12 cellular contexts compared by ENCODE assay signal in genomic region chr9:84990850-84991505, GRCh38.
"Had no signal": no experiment of that assay in that cellular context is flagged by ENCODE, and none has a peak within 500 bp of the region (broad histone marks: within the 10 kb centered on the region; RNA-seq: fewer than 3 reads in every experiment).

No MANE protein-coding gene starts in this region.

- H3K27me3 ChIP-seq: adrenal gland, ovary, right lobe of liver had no signal

- H3K36me3 ChIP-seq: adrenal gland, esophagus muscularis mucosa, ovary, right lobe of liver had no signal

- H3K4me1 ChIP-seq: adrenal gland, esophagus muscularis mucosa, right lobe of liver had no signal

- H3K9me3 Mint-ChIP-seq: activated CD4-positive, alpha-beta memory T cell treated with anti-CD3 and anti-CD28 coated beads, Interleukin-2, amount 10 ng/mL, durations not matched to agents 7 days and 5 days; activated T-cell treated with anti-CD3 and anti-CD28 coated beads, Interleukin-2, amount 50 U/mL, for 4 hours; natural killer cell treated with Interleukin-12 subunit alpha and Interleukin-12 subunit beta and Interleukin-15 and Interleukin-18, amount 100 ng/mL, for 72 hours had no signal

- H3K4me3 Mint-ChIP-seq: activated CD4-positive, alpha-beta memory T cell treated with anti-CD3 and anti-CD28 coated beads, Interleukin-2, amount 10 ng/mL, durations not matched to agents 7 days and 5 days; activated T-cell treated with anti-CD3 and anti-CD28 coated beads, Interleukin-2, amount 50 U/mL, for 4 hours; natural killer cell treated with Interleukin-12 subunit alpha and Interleukin-12 subunit beta and Interleukin-15 and Interleukin-18, amount 100 ng/mL, for 72 hours; stimulated activated naive CD8-positive, alpha-beta T cell treated with anti-CD3 and anti-CD28 coated beads, Interleukin-15, amount 100 ng/mL, for 72 hours; T-helper 17 cell had no signal

- H3K4me1 Mint-ChIP-seq: activated CD4-positive, alpha-beta memory T cell treated with anti-CD3 and anti-CD28 coated beads, Interleukin-2, amount 10 ng/mL, durations not matched to agents 7 days and 5 days; stimulated activated naive CD8-positive, alpha-beta T cell treated with anti-CD3 and anti-CD28 coated beads, Interleukin-15, amount 100 ng/mL, for 72 hours; T-helper 17 cell had no signal

- H3K36me3 Mint-ChIP-seq: natural killer cell treated with Interleukin-12 subunit alpha and Interleukin-12 subunit beta and Interleukin-15 and Interleukin-18, amount 100 ng/mL, for 72 hours had no signal

- H3K27ac ChIP-seq: adrenal gland, esophagus muscularis mucosa, ovary, right lobe of liver had no signal

- ATAC-seq: activated T-cell treated with anti-CD3 and anti-CD28 coated beads, Interleukin-2, amount 50 U/mL, for 4 hours; natural killer cell treated with Interleukin-12 subunit alpha and Interleukin-12 subunit beta and Interleukin-15 and Interleukin-18, amount 100 ng/mL, for 72 hours; right lobe of liver; stimulated activated naive CD8-positive, alpha-beta T cell treated with anti-CD3 and anti-CD28 coated beads, Interleukin-15, amount 100 ng/mL, for 72 hours; T-helper 17 cell had no signal

- DNase-seq: activated CD4-positive, alpha-beta memory T cell treated with anti-CD3 and anti-CD28 coated beads, Interleukin-2, amount 10 ng/mL, durations not matched to agents 7 days and 5 days; activated CD4-positive, alpha-beta T cell treated with anti-CD3 and anti-CD28 coated beads for 4 hours; activated effector memory CD4-positive, alpha-beta T cell treated with Interleukin-2 at 50 U/mL for 16 hours; activated naive CD4-positive, alpha-beta T cell treated with anti-CD3 and anti-CD28 coated beads, Interleukin-2, amount 50 U/mL, for 16 hours; activated T-cell treated with anti-CD3 and anti-CD28 coated beads, Interleukin-2, amount 50 U/mL, for 4 hours; adrenal gland; ovary; right lobe of liver; stimulated activated naive CD8-positive, alpha-beta T cell treated with anti-CD3 and anti-CD28 coated beads, Interleukin-15, amount 100 ng/mL, for 72 hours; T-helper 17 cell had no signal

- H3K4me3 ChIP-seq: adrenal gland, esophagus muscularis mucosa, ovary, right lobe of liver had no signal

- H3K27ac Mint-ChIP-seq: activated CD4-positive, alpha-beta memory T cell treated with anti-CD3 and anti-CD28 coated beads, Interleukin-2, amount 10 ng/mL, durations not matched to agents 7 days and 5 days; natural killer cell treated with Interleukin-12 subunit alpha and Interleukin-12 subunit beta and Interleukin-15 and Interleukin-18, amount 100 ng/mL, for 72 hours; stimulated activated naive CD8-positive, alpha-beta T cell treated with anti-CD3 and anti-CD28 coated beads, Interleukin-15, amount 100 ng/mL, for 72 hours; T-helper 17 cell had no signal

- H3K9me3 ChIP-seq: adrenal gland, esophagus muscularis mucosa, ovary, right lobe of liver had no signal
